ENCODE assay signal across 8 cellular contexts in the genomic region with DNA sequence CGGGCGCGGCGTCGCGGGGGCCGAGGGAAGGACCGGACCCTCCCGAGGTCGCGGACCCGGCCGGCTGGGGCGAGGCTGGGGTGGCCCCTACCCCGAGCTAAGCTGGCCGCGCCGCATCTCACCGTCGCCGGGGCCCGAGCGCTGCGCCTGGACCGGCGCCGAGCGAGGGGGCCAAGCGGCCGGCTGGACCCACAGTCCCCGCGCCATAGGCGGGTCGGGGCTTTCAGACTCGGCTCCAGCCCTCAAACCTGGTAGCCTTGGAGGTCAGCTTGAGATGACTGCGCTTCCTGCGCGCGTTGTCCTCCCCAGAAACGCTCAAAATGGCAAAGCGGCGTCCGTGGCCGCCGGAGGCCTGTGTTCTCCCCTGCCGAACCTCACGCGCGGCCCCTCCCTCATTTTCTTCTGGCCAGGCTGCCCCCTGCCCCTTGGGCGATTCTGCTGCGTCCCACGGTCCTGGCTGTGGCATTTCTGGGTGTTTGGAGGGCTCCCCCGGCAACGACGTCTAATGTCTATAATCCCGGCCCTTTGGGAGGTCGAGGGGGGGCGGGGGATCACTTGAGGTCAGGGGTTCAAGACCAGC. TPM values are rescaled to one million over a fixed set of nuclear protein-coding genes. Genes with fewer than 3 reads are reported as not detected.
DNase-seq lines count a peak whose midpoint lies in the region; ATAC-seq and TF ChIP-seq lines count a peak whose summit lies in the region.

No MANE protein-coding gene starts in this region.

- CTCF ChIA-PET in activated CD4-positive, alpha-beta memory T cell treated with anti-CD3 and anti-CD28 coated beads for 36 hours (lab: Charles Lee), result interaction anchor here (1.0 to 2.7 kb wide), 19 partner anchors 9 to 130 kb away, joined by 3 to 13 read pairs (median 5); partner anchors contain the start of genes ANAPC2, GRIN1, RNF224 and SSNA1

- H3K4me3 ChIP-seq in GM12864 (ENCODE audit: low read depth, low read length) (peak overlapping the region; percentile 77), iPS-18a (ENCODE audit: low read length) (peak overlapping the region; percentile 72)

- peak overlapping the region; percentile 58 for H3K9ac ChIP-seq in iPS-18a (ENCODE audit: low read length)

- peaks cover 40% of the 10 kb centered on the region for H3K27me3 ChIP-seq in iPS-18a (ENCODE audit: control insufficient read depth, insufficient read depth, low read length)

- DNase-seq in GM12864 (ENCODE audit: low read depth), result no peak
- DNase-seq in activated CD4-positive, alpha-beta memory T cell treated with anti-CD3 and anti-CD28 coated beads for 36 hours, result peak; percentile 16
- DNase-seq in NCI-H2171 (lab: John Stamatoyannopoulos, UW), result no peak
- DNase-seq in pons (ENCODE audit: low spot score), result no peak
- no peak for DNase-seq in OCI-M2 (lab: John Stamatoyannopoulos, UW; ENCODE audit: unreplicated experiment)

- H3K4me1 Mint-ChIP-seq in activated CD4-positive, alpha-beta memory T cell treated with anti-CD3 and anti-CD28 coated beads for 36 hours (ENCODE audit: low read depth), result peaks cover 20% of the 10 kb centered on the region

- peak overlapping the region; percentile 78 for H3K4me3 Mint-ChIP-seq in activated CD4-positive, alpha-beta memory T cell treated with anti-CD3 and anti-CD28 coated beads for 36 hours

- H3K36me3 ChIP-seq in iPS-18a (ENCODE audit: control insufficient read depth, low read depth, low read length), result no peaks in the 10 kb centered on the region

- peak; percentile 3 for ATAC-seq in HG02870 (IDR thresholded peaks at IDR 0.05; ENCODE audit: unreplicated experiment)

- H3K4me1 ChIP-seq in iPS-18a (ENCODE audit: control insufficient read depth, low read depth, low read length), result peaks cover 5% of the 10 kb centered on the region

- no peak overlapping the region for H3K27ac Mint-ChIP-seq in activated CD4-positive, alpha-beta memory T cell treated with anti-CD3 and anti-CD28 coated beads for 36 hours

- H3K27ac ChIP-seq in iPS-18a (ENCODE audit: low read length) (no peak overlapping the region), temporal lobe (ENCODE audit: low read depth, low read length) (peak overlapping the region; percentile 45)

- intact Hi-C loops in activated CD4-positive, alpha-beta memory T cell treated with anti-CD3 and anti-CD28 coated beads for 36 hours (cut with micrococcal nuclease), result no loop called here

- peaks cover 2% of the 10 kb centered on the region for H3K36me3 Mint-ChIP-seq in activated CD4-positive, alpha-beta memory T cell treated with anti-CD3 and anti-CD28 coated beads for 36 hours

- H3K9me3 ChIP-seq in iPS-18a (ENCODE audit: control insufficient read depth, low read depth, low read length), result no peaks in the 10 kb centered on the region

- no peaks in the 10 kb centered on the region for H3K9me3 Mint-ChIP-seq in activated CD4-positive, alpha-beta memory T cell treated with anti-CD3 and anti-CD28 coated beads for 36 hours

- no peak for TF ChIP-seq CTCF in GM12864 (IDR thresholded peaks at IDR 0.05; ENCODE audit: low read depth, low read length, missing control alignments)

- peaks cover 2% of the 10 kb centered on the region for H3K27me3 Mint-ChIP-seq in activated CD4-positive, alpha-beta memory T cell treated with anti-CD3 and anti-CD28 coated beads for 36 hours

- POLR2A ChIA-PET in activated CD4-positive, alpha-beta memory T cell treated with anti-CD3 and anti-CD28 coated beads for 36 hours (lab: Charles Lee), result interaction anchor here (0.6 to 4.3 kb wide), 12 partner anchors 16 to 112 kb away, joined by 3 to 26 read pairs (median 7); partner anchors contain the start of genes ANAPC2, DPP7, MAN1B1 and NDOR1

RNA-seq across cellular contexts. Expression of gene GRIN1, which starts 8.7 kb away (rescaled TPM):
- not detected for total RNA-seq in activated CD4-positive, alpha-beta memory T cell treated with anti-CD3 and anti-CD28 coated beads for 36 hours
- total RNA-seq in temporal lobe, result 41.8 TPM

RNA-seq across cellular contexts. Expression of gene DPP7, which starts 15.7 kb away (rescaled TPM):
- 100 to 1,000 TPM; 195 to 208 TPM for total RNA-seq in activated CD4-positive, alpha-beta memory T cell treated with anti-CD3 and anti-CD28 coated beads for 36 hours
- 18.7 TPM for total RNA-seq in temporal lobe

RNA-seq across cellular contexts. Expression of gene LRRC26, which starts 39.6 kb away (rescaled TPM):
- not detected for total RNA-seq in activated CD4-positive, alpha-beta memory T cell treated with anti-CD3 and anti-CD28 coated beads for 36 hours
- 0.49 TPM for total RNA-seq in temporal lobe

RNA-seq across cellular contexts. Expression of gene TMEM210, which starts 41.6 kb away (rescaled TPM):
- not detected for total RNA-seq in activated CD4-positive, alpha-beta memory T cell treated with anti-CD3 and anti-CD28 coated beads for 36 hours
- total RNA-seq in temporal lobe, result not detected

RNA-seq across cellular contexts. Expression of gene MAN1B1, which starts 43.5 kb away (rescaled TPM):
- total RNA-seq in activated CD4-positive, alpha-beta memory T cell treated with anti-CD3 and anti-CD28 coated beads for 36 hours, result 10 to 100 TPM; 32.9 to 33.1 TPM
- 37.6 TPM for total RNA-seq in temporal lobe

Comparison
In these comparisons a context has a peak if more than half of its experiments do, and no peak if none do; other contexts are left out.
1. RNA of gene GRIN1, which starts 8.7 kb away (total RNA-seq): 41.8 TPM in temporal lobe (single experiment); not detected in activated CD4-positive, alpha-beta memory T cell treated with anti-CD3 and anti-CD28 coated beads for 36 hours; every median in the first group is over 10 times any median in the second.